9 cellular contexts compared by ENCODE assay signal in the genomic region with DNA sequence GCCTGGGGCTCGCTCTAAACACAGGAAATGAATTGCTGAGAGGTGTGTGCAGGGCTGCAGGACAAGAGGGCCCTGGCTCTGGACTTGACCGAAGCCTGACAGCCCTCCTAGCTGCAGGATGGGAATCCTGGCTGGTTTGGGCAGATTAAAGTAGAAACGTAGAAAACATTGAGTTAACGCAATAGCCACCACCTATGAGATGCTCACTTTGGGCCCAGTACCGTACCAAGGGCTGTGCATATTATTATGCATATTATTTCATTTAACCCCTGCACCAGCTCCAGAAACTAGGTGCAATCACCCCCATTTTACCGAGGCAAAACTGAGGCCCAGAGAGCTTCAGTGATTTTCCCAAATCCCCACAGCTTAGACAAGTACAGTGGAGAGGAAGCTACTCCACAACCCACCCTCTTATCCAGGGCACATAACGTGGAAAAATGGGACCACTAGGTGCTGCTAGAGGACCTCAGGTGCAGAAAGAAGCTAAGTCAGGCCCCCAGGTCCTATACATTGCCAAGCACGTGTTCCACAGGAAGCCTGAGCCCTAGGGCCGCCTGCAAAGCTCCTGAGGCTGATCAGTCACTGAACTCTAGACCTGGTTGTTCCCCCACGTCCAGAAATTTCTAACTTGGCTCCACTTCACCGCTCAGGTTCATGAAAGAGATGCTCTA.
DNase-seq lines count a peak whose midpoint lies in the region; ATAC-seq and TF ChIP-seq lines count a peak whose summit lies in the region.
"Had no signal": no experiment of that assay in that cellular context is flagged by ENCODE, and none has a peak within 500 bp of the region (broad histone marks: within the 10 kb centered on the region; RNA-seq: fewer than 3 reads in every experiment).

No MANE protein-coding gene starts in this region.

- RAD21 ChIA-PET in HCT116 (lab: Charles Lee; ENCODE audit: low non-redundant PET in 1 of 2, low total read pairs in 2 of 2, uncharacterized antibody in 2 of 2, unreplicated experiment in 2 of 2) = interaction anchor here (1.0 to 1.1 kb wide), 2 partner anchors 45 to 350 kb away, joined by 4 read pairs; no protein-coding TSS in a partner anchor

- H3K4me3 ChIP-seq in HCT116 (replicated peaks in 1 of 2; ENCODE audit: low read depth in 1 of 2, low read length in 2 of 2) = no peak overlapping the region
- no peak overlapping the region for H3K4me3 ChIP-seq in OCI-LY3 (ENCODE audit: low read length)
- H3K4me3 ChIP-seq in esophagus muscularis mucosa = no peak overlapping the region
- H3K4me3 ChIP-seq in stomach smooth muscle (ENCODE audit: low read length in 2 of 2) = no peak overlapping the region

- TF ChIP-seq POLR2A in HCT116 (IDR thresholded peaks at IDR 0.05; ENCODE audit: borderline replicate concordance, extremely low read depth, insufficient read depth, insufficient read length) (no peak), esophagus muscularis mucosa (IDR thresholded peaks at IDR 0.05; ENCODE audit: low read depth) (no peak)

- TF ChIP-seq EP300 in esophagus muscularis mucosa (IDR thresholded peaks at IDR 0.05) = no peak

- intact Hi-C loops in HCT116 (cut with micrococcal nuclease) (no loop called here), esophagus muscularis mucosa (cut with DNase I) (no loop called here)

- TF ChIP-seq RAD21 in HCT116 (IDR thresholded peaks at IDR 0.05; ENCODE audit: low read depth) = peak; percentile 88

- CTCF ChIA-PET in HCT116 (lab: Charles Lee) = interaction anchor here (0.8 to 2.9 kb wide), 7 partner anchors 11 to 418 kb away, joined by 3 to 38 read pairs (median 4); no protein-coding TSS in a partner anchor

- H3K79me2 ChIP-seq in HCT116 (ENCODE audit: insufficient read depth, low read length) (no peaks in the 10 kb centered on the region), OCI-LY3 (ENCODE audit: low read length) (no peaks in the 10 kb centered on the region)

- 57% methylated on average over 9 of the region's 11 CpGs for WGBS in esophagus muscularis mucosa

- H2AFZ ChIP-seq in HCT116 (ENCODE audit: low read depth, low read length, poor library complexity, severe bottlenecking) (peak overlapping the region; percentile 80), OCI-LY3 (ENCODE audit: low read depth, low read length) (no peak overlapping the region)

- H3K27me3 ChIP-seq in HCT116 (ENCODE audit: insufficient read depth, low read length) = no peaks in the 10 kb centered on the region
- peaks cover 8% of the 10 kb centered on the region for H3K27me3 ChIP-seq in OCI-LY3 (ENCODE audit: low read depth, low read length)
- no peaks in the 10 kb centered on the region for H3K27me3 ChIP-seq in esophagus muscularis mucosa
- no peaks in the 10 kb centered on the region for H3K27me3 ChIP-seq in stomach smooth muscle (ENCODE audit: control insufficient read depth in 1 of 2, insufficient read depth in 2 of 2, low read length in 2 of 2)
- H3K27me3 ChIP-seq: neutrophil had no signal

- no peaks in the 10 kb centered on the region for H3K9me2 ChIP-seq in HCT116 (ENCODE audit: insufficient read depth)

- H3K9me3 ChIP-seq in HCT116 (ENCODE audit: control insufficient read depth in 1 of 2, insufficient read depth in 1 of 2, low read depth in 1 of 2, low read length in 2 of 2) = no peaks in the 10 kb centered on the region
- H3K9me3 ChIP-seq in OCI-LY3 (ENCODE audit: insufficient read depth, low read length) = no peaks in the 10 kb centered on the region
- H3K9me3 ChIP-seq in esophagus muscularis mucosa = no peaks in the 10 kb centered on the region
- no peaks in the 10 kb centered on the region for H3K9me3 ChIP-seq in stomach smooth muscle (ENCODE audit: control insufficient read depth in 2 of 2, low read length in 2 of 2)
- H3K9me3 ChIP-seq: neutrophil had no signal

- no peaks in the 10 kb centered on the region for H4K20me1 ChIP-seq in HCT116 (ENCODE audit: insufficient read depth)
- no peaks in the 10 kb centered on the region for H4K20me1 ChIP-seq in OCI-LY3 (ENCODE audit: insufficient read depth, low read length)

- BruUV-seq in HCT116 (replicated peaks; lab: Mats Ljungman, UMichigan) = no TSS peak

- H3K36me3 ChIP-seq in HCT116 (ENCODE audit: control insufficient read depth in 1 of 2, insufficient read depth in 2 of 2, low read length in 2 of 2) (no peaks in the 10 kb centered on the region), OCI-LY3 (replicated peaks; ENCODE audit: low read depth, low read length) (no peaks in the 10 kb centered on the region), esophagus muscularis mucosa (peaks cover 0 to 96% (median 75%) of the 10 kb centered on the region in 4 donors), stomach smooth muscle (ENCODE audit: control insufficient read depth in 2 of 2, insufficient read depth in 2 of 2, low read length in 2 of 2) (peaks cover 71 to 74% of the 10 kb centered on the region in 2 donors)
- H3K36me3 ChIP-seq: neutrophil had no signal

- H3K9ac ChIP-seq in HCT116 (ENCODE audit: low read length) = no peak overlapping the region
- H3K9ac ChIP-seq in OCI-LY3 (ENCODE audit: low read length) = no peak overlapping the region
- no peak overlapping the region for H3K9ac ChIP-seq in stomach smooth muscle (ENCODE audit: low read length in 2 of 2)

- H3K27ac ChIP-seq in HCT116 (ENCODE audit: low read depth, low read length) (no peak overlapping the region), OCI-LY3 (ENCODE audit: low read length) (no peak overlapping the region), esophagus muscularis mucosa (replicated peaks in 1 of 4) (peak overlapping the region; percentile 71 to 77 (median 76)), stomach smooth muscle (ENCODE audit: low read length) (peak overlapping the region; percentile 76), substantia nigra (ENCODE audit: low read depth, low read length, poor library complexity, severe bottlenecking) (no peak overlapping the region)
- H3K27ac ChIP-seq: neutrophil had no signal

- ATAC-seq in HCT116 (peak; percentile 94), GM21717 (IDR thresholded peaks at IDR 0.05; ENCODE audit: unreplicated experiment) (no peak)

- POLR2A ChIA-PET in HCT116 (lab: Charles Lee) = interaction anchor here (0.8 to 1.1 kb wide), 2 partner anchors 44 to 111 kb away, joined by 3 read pairs; partner anchors contain the start of gene CEP20

- no peak overlapping the region for H3K4me2 ChIP-seq in HCT116 (ENCODE audit: low read length)
- no peak overlapping the region for H3K4me2 ChIP-seq in OCI-LY3 (ENCODE audit: low read length)

- DNase-seq in DMS114 treated with DMSO at 0.1 percent for 48 hours (lab: John Stamatoyannopoulos, UW; ENCODE audit: unreplicated experiment) (peak; percentile 15), HCT116 (ENCODE audit: low read depth, low spot score) (peak; percentile 60), esophagus muscularis mucosa (ENCODE audit: extremely low spot score) (no peak), substantia nigra (lab: John Stamatoyannopoulos, UW) (no peak), C1 segment of cervical spinal cord (lab: John Stamatoyannopoulos, UW) (no peak)

- peak; percentile 58 to 74 (median 65) for TF ChIP-seq CTCF in HCT116 (IDR thresholded peaks at IDR 0.05 in 2 of 3, conservative IDR thresholded peaks at IDR 0.05 in 1 of 3; ENCODE audit: borderline replicate concordance in 1 of 3, insufficient read depth in 1 of 3, low read depth in 2 of 3, low read length in 2 of 3)
- TF ChIP-seq CTCF in OCI-LY3 (IDR thresholded peaks at IDR 0.05; ENCODE audit: low read depth, low read length) = peak; percentile 60
- peak in 2 of 3 experiments; percentile 3 to 16 for TF ChIP-seq CTCF in esophagus muscularis mucosa (IDR thresholded peaks at IDR 0.05)

- H3K4me1 ChIP-seq in HCT116 (ENCODE audit: control insufficient read depth in 1 of 2, insufficient read depth in 2 of 2, low read length in 2 of 2) (no peaks in the 10 kb centered on the region; a peak in 1 of 4 replicates), OCI-LY3 (ENCODE audit: low read length) (peaks cover 3% of the 10 kb centered on the region; the same call in 1 of the 2 replicates), esophagus muscularis mucosa (peaks cover 0 to 100% (median 99%) of the 10 kb centered on the region in 4 donors), stomach smooth muscle (ENCODE audit: control insufficient read depth, insufficient read depth, low read length) (peaks cover 80% of the 10 kb centered on the region)

TF ChIP-seq in HCT116, 20 proteins besides CTCF, POLR2A, EP300 and RAD21:
- peak; percentile 67; the same call in 1 of the 2 replicates for TF ChIP-seq MAX (IDR thresholded peaks at IDR 0.05)
- no peak for TF ChIP-seq FOSL1 (IDR thresholded peaks at IDR 0.05; ENCODE audit: low read depth)
- no peak for TF ChIP-seq POLR2AphosphoS5 (IDR thresholded peaks at IDR 0.05; ENCODE audit: low read depth, low read length)
- TF ChIP-seq EGR1 (IDR thresholded peaks at IDR 0.05; ENCODE audit: low read depth) = no peak
- TF ChIP-seq, protein P1, sequence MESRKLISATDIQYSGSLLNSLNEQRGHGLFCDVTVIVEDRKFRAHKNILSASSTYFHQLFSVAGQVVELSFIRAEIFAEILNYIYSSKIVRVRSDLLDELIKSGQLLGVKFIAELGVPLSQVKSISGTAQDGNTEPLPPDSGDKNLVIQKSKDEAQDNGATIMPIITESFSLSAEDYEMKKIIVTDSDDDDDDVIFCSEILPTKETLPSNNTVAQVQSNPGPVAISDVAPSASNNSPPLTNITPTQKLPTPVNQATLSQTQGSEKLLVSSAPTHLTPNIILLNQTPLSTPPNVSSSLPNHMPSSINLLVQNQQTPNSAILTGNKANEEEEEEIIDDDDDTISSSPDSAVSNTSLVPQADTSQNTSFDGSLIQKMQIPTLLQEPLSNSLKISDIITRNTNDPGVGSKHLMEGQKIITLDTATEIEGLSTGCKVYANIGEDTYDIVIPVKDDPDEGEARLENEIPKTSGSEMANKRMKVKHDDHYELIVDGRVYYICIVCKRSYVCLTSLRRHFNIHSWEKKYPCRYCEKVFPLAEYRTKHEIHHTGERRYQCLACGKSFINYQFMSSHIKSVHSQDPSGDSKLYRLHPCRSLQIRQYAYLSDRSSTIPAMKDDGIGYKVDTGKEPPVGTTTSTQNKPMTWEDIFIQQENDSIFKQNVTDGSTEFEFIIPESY (IDR thresholded peaks at IDR 0.05; ENCODE audit: extremely low read depth, insufficient replicate concordance, low read length) = no peak
- TF ChIP-seq SIN3A (IDR thresholded peaks at IDR 0.05; ENCODE audit: low read depth) = no peak
- TF ChIP-seq, protein P2, sequence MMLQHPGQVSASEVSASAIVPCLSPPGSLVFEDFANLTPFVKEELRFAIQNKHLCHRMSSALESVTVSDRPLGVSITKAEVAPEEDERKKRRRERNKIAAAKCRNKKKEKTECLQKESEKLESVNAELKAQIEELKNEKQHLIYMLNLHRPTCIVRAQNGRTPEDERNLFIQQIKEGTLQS (IDR thresholded peaks at IDR 0.05) = no peak
TF ChIP-seq in HCT116: peak in this region for 1.

Comparison
In these comparisons a context has a peak if more than half of its experiments do, and no peak if none do; other contexts are left out.
1. DNase-seq: peak in DMS114 treated with DMSO at 0.1 percent for 48 hours (single experiment) and HCT116 (single experiment); none in esophagus muscularis mucosa (single experiment), substantia nigra (0 of 49) and C1 segment of cervical spinal cord (0 of 14).
2. H3K27ac ChIP-seq: peak in esophagus muscularis mucosa (4 of 4) and stomach smooth muscle (single experiment); none in HCT116 (single experiment), OCI-LY3 (single experiment) and substantia nigra (single experiment).
3. CTCF ChIP-seq: peak in every context shown above with its lines; median percentile 65 in HCT116; 60 in OCI-LY3; 10 in esophagus muscularis mucosa.